In the genomic region with DNA sequence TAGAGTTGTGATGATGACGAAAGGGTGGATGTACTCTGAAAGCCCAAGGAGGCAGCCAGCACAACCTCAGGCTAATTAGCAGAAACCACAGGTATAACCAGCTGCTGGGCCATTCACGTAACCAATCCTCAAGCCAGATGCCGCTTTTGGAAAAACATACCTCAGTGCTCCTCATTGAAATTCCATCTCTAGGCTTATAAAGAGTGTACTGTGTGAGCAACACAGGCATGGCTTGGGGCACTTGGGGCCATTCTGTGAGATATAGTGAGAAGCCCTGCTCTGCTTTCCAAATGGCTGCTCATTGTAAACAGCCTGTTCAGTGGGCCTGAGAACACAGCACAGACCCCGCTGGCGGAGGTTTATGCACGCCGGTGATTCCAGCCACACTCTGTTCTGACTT, we compare ENCODE assay signal across 17 cellular contexts.
DNase-seq lines count a peak whose midpoint lies in the region; ATAC-seq and TF ChIP-seq lines count a peak whose summit lies in the region.
"Had no signal": no experiment of that assay in that cellular context is flagged by ENCODE, and none has a peak within 500 bp of the region (broad histone marks: within the 10 kb centered on the region; RNA-seq: fewer than 3 reads in every experiment).

No MANE protein-coding gene starts in this region.

- H3K4me1 Mint-ChIP-seq in GM23338 (peaks cover 7% of the 10 kb centered on the region; the same call in 2 of the 3 replicates), WTC11 (0 out of 2 replicates have a peak, but pooled peaks cover 3% of the 10 kb centered on the region)
- H3K4me1 Mint-ChIP-seq: CD4-positive, CD25-positive, alpha-beta regulatory T cell; CD8-positive, alpha-beta memory T cell had no signal

- no peak for TF ChIP-seq EP300 in sigmoid colon (IDR thresholded peaks at IDR 0.05)

- H3K4me1 ChIP-seq in GM23338 (ENCODE audit: insufficient read depth): peaks cover 5% of the 10 kb centered on the region; the same call in 1 of the 2 replicates
- H3K4me1 ChIP-seq in sigmoid colon: no peaks in the 10 kb centered on the region
- H3K4me1 ChIP-seq: BE2C had no signal

- H3K9me2 ChIP-seq in GM23338 (ENCODE audit: insufficient read depth): no peaks in the 10 kb centered on the region

- no peak for DNase-seq in GM23338 (ENCODE audit: low spot score)
- no peak for DNase-seq in WTC11 (ENCODE audit: low spot score)
- DNase-seq in left kidney (ENCODE audit: low read depth, low spot score): peak; percentile 6
- no peak for DNase-seq in DMS79 treated with DMSO at 0.1 percent for 48 hours (lab: John Stamatoyannopoulos, UW)
- no peak for DNase-seq in sigmoid colon
- DNase-seq: ACHN; BE2C; C1 segment of cervical spinal cord; CD4-positive, CD25-positive, alpha-beta regulatory T cell; CD8-positive, alpha-beta memory T cell; COR-L47; DMS 273 treated with DMSO at 0.1 percent for 48 hours; GM23248; H7; KG1 had no signal

- intact Hi-C loops in sigmoid colon (cut with DNase I): no loop called here

- H3K4me3 ChIP-seq in GM23338 (no peak overlapping the region), sigmoid colon (no peak overlapping the region)
- H3K4me3 ChIP-seq: GM12878, GM23248 had no signal

- H3K27ac Mint-ChIP-seq in GM23338 (no peak overlapping the region), WTC11 (no peak overlapping the region)
- H3K27ac Mint-ChIP-seq: CD4-positive, CD25-positive, alpha-beta regulatory T cell; CD8-positive, alpha-beta memory T cell had no signal

- H3K27me3 Mint-ChIP-seq in GM23338 (ENCODE audit: insufficient read depth, low read depth, poor library complexity) (peaks cover 2% of the 10 kb centered on the region), WTC11 (ENCODE audit: low read depth) (no peaks in the 10 kb centered on the region)

- no peaks in the 10 kb centered on the region for H3K36me3 Mint-ChIP-seq in GM23338 (ENCODE audit: low read depth)
- no peaks in the 10 kb centered on the region for H3K36me3 Mint-ChIP-seq in WTC11
- H3K36me3 Mint-ChIP-seq: CD4-positive, CD25-positive, alpha-beta regulatory T cell; CD8-positive, alpha-beta memory T cell had no signal

- H3K79me2 ChIP-seq in GM23338 (replicated peaks; ENCODE audit: insufficient read depth): no peaks in the 10 kb centered on the region

- no peak overlapping the region for H3K4me2 ChIP-seq in GM23338

- peak overlapping the region; percentile 7; the same call in 1 of the 2 replicates for H2AFZ ChIP-seq in GM23338
- H2AFZ ChIP-seq: GM23248 had no signal

- TF ChIP-seq CTCF in GM23338 (conservative IDR thresholded peaks at IDR 0.05; ENCODE audit: low read depth in 2 of 2) (no peak), WTC11 (IDR thresholded peaks at IDR 0.05) (no peak), sigmoid colon (IDR thresholded peaks at IDR 0.05) (no peak)

- H4K20me1 ChIP-seq in GM23338 (replicated peaks; ENCODE audit: insufficient read depth): no peaks in the 10 kb centered on the region

- POLR2A ChIA-PET in WTC11 (lab: Charles Lee): no interaction called here

- H3K27ac ChIP-seq in GM23338 (ENCODE audit: low read depth) (no peak overlapping the region), sigmoid colon (no peak overlapping the region)
- H3K27ac ChIP-seq: GM23248 had no signal

- H3K36me3 ChIP-seq in GM23338 (ENCODE audit: insufficient read depth): no peaks in the 10 kb centered on the region
- H3K36me3 ChIP-seq in sigmoid colon: no peaks in the 10 kb centered on the region
- H3K36me3 ChIP-seq: BE2C had no signal

- CTCF ChIA-PET in WTC11 (lab: Charles Lee): no interaction called here

- WGBS in sigmoid colon, 2 donors: 92% methylated on average over 7 of the region's 7 CpGs

- no peaks in the 10 kb centered on the region for H3K9me3 ChIP-seq in sigmoid colon
- H3K9me3 ChIP-seq: BE2C had no signal

- H3K4me3 Mint-ChIP-seq in GM23338 (no peak overlapping the region), WTC11 (no peak overlapping the region)
- H3K4me3 Mint-ChIP-seq: CD4-positive, CD25-positive, alpha-beta regulatory T cell; CD8-positive, alpha-beta memory T cell had no signal

- no peaks in the 10 kb centered on the region for H3K27me3 ChIP-seq in GM23338 (ENCODE audit: insufficient read depth)
- no peaks in the 10 kb centered on the region for H3K27me3 ChIP-seq in sigmoid colon
- H3K27me3 ChIP-seq: BE2C had no signal

- no peak for TF ChIP-seq POLR2A in sigmoid colon (IDR thresholded peaks at IDR 0.05)

- H3K9me3 Mint-ChIP-seq in GM23338 (no peaks in the 10 kb centered on the region), WTC11 (no peaks in the 10 kb centered on the region)

- H3F3A ChIP-seq in GM23338 (replicated peaks; ENCODE audit: low read depth): no peaks in the 10 kb centered on the region

- no peak for ATAC-seq in GM23338
- ATAC-seq in WTC11: 0 out of 2 replicates have a peak, but pooled peaks have one; percentile 22
- ATAC-seq in HG02852 (IDR thresholded peaks at IDR 0.05; ENCODE audit: unreplicated experiment): no peak
- ATAC-seq: GM12878 had no signal

TF ChIP-seq in GM23338, 12 proteins besides CTCF, POLR2A, EP300 and RAD21 (continues in another document):
- TF ChIP-seq ZNF331 (CRISPR knock-in tag; IDR thresholded peaks at IDR 0.05; ENCODE audit: low read depth): no peak
- no peak for TF ChIP-seq EZH2 (IDR thresholded peaks at IDR 0.05; ENCODE audit: low read depth, unreplicated experiment)
- no peak for TF ChIP-seq ETS1 (IDR thresholded peaks at IDR 0.05)

TF ChIP-seq in WTC11, 78 proteins besides CTCF, POLR2A, EP300 and RAD21:
- TF ChIP-seq JAZF1 (CRISPR knock-in tag; IDR thresholded peaks at IDR 0.05) (no peak), JUN (CRISPR knock-in tag; IDR thresholded peaks at IDR 0.05) (no peak), ATF3 (CRISPR knock-in tag; conservative IDR thresholded peaks at IDR 0.05) (no peak), E2F1 (CRISPR knock-in tag; IDR thresholded peaks at IDR 0.05) (no peak), MLX (CRISPR knock-in tag; IDR thresholded peaks at IDR 0.05) (no peak), EMX1 (CRISPR knock-in tag; IDR thresholded peaks at IDR 0.05) (no peak)
- TF ChIP-seq, protein P1, sequence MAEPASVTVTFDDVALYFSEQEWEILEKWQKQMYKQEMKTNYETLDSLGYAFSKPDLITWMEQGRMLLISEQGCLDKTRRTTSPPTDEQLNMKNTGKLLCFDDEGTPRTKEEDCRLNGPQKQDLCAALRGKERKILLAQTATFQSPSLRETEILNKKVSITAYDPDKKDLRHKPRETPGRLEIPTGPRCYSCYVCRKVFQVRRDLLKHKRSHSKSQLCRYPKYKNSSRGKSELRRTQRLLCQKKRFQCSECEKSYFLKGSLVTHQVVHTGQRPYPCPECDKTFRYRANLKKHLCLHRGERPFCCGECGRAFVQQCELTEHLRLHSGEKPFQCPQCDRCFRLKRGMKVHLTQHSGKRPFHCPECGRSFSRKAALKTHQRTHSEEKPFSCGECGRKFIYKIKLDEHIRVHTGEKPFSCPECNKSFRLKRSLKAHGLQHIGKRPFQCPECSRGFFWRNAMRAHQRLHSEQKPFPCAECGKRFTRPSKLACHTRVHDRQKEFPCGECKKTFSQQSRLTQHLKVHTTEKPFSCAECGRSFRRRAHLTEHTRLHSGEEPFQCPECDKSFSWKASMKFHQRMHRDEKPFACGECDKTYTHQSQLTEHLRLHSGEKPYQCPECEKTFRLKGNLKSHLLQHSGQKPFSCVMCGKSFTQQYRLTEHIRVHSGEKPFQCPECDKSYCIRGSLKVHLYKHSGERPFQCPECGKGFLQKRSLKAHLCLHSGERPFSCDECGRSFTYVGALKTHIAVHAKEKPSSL (CRISPR knock-in tag; conservative IDR thresholded peaks at IDR 0.05): no peak
